In the genomic region with DNA sequence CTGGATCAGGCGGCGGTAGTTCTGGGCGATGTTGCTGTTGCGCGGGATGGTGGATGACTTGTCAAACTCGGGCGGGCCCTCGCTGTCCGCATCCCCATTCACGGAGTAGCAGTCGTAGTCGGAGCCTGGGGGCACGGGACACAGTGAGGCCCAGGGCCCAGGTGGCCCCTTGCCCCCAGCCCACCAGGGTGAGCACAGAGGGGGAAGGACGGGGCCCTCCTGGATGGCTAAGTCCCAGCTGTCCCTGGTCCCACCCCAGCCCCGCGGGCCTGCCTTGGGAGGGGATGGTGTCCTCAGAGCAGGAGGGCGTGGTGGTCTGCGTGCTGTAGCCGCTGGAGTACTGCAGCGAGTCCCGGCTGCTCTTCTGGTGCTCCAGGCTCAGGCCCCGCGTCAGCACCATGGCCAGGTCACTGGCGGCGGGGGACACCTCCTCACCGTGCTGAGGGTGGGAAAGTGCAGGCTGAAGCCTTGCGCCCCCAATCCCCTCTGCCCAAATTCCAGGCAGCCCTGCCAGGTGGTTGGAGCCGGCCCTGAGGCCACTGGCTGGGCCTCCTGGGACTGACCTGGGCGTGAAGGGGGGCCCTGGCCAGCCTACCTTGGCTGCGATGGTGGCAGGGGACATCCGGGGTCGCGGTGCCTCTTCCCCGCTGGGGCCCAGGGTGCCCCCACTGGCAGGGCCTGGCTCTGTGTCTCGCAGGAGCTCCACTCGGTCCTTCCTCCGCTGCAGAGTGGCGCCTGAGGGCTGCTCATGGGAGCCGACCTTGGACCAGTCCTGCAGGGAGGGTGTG, we compare ENCODE assay signal across 25 cellular contexts. TPM values are rescaled to one million over a fixed set of nuclear protein-coding genes. Genes with fewer than 3 reads are reported as not detected.
DNase-seq lines count a peak whose midpoint lies in the region; ATAC-seq and TF ChIP-seq lines count a peak whose summit lies in the region.
"Had no signal": no experiment of that assay in that cellular context is flagged by ENCODE, and none has a peak within 500 bp of the region (broad histone marks: within the 10 kb centered on the region; RNA-seq: fewer than 3 reads in every experiment).

No MANE protein-coding gene starts in this region.

- TF ChIP-seq RAD21 in Ishikawa (IDR thresholded peaks at IDR 0.05; ENCODE audit: low read depth) (no peak), neural cell (conservative IDR thresholded peaks at IDR 0.05) (no peak)

- H3K9me2 ChIP-seq in neural cell (ENCODE audit: insufficient read depth, low read length), result no peaks in the 10 kb centered on the region

- no peaks in the 10 kb centered on the region for H3K36me3 ChIP-seq in neural cell (ENCODE audit: insufficient read depth, low read length)

- H4K20me1 ChIP-seq in neural cell (ENCODE audit: insufficient read depth), result no peaks in the 10 kb centered on the region

- no peaks in the 10 kb centered on the region for H3F3A ChIP-seq in neural cell (ENCODE audit: insufficient read depth, low read length, poor library complexity, severe bottlenecking)

- H2AFZ ChIP-seq in neural cell (ENCODE audit: low read depth, low read length), result no peak overlapping the region

- no peak overlapping the region for H3K4me3 ChIP-seq in neural cell (ENCODE audit: low read length)
- H3K4me3 ChIP-seq: esophagus muscularis mucosa, lung, SJSA1, skin epidermis, vagina had no signal

- no peak overlapping the region for H3K27ac ChIP-seq in neural cell (ENCODE audit: low read length)
- H3K27ac ChIP-seq: neutrophil, SJSA1, skin epidermis, vagina had no signal

- ATAC-seq in esophagus mucosa, result peak; percentile 2
- ATAC-seq: Panc1 had no signal

- no peak overlapping the region for H3K9ac ChIP-seq in neural cell (ENCODE audit: low read length)

- TF ChIP-seq CTCF in neural cell (IDR thresholded peaks at IDR 0.05; ENCODE audit: poor library complexity, severe bottlenecking), result no peak

- H3K79me2 ChIP-seq in neural cell (replicated peaks; ENCODE audit: insufficient read depth, low read length), result no peaks in the 10 kb centered on the region

- peak; percentile 9 for DNase-seq in AG20443 (ENCODE audit: low spot score)
- no peak for DNase-seq in NCI-H82 treated with DMSO at 0.1 percent for 48 hours (lab: John Stamatoyannopoulos, UW; ENCODE audit: unreplicated experiment)
- DNase-seq in activated CD4-positive, alpha-beta T cell treated with anti-CD3 and anti-CD28 coated beads, Interleukin-2, amount 50 U/mL, for 4 hours, result no peak
- no peak for DNase-seq in activated CD8-positive, alpha-beta memory T cell treated with anti-CD3 and anti-CD28 coated beads, Interleukin-2, amount 50 U/mL, for 4 hours
- no peak for DNase-seq in mucosa of gallbladder (ENCODE audit: low spot score)
- DNase-seq: activated gamma-delta T cell treated with Interleukin-2 at 50 U/mL for 16 hours; activated T-cell treated with anti-CD3 and anti-CD28 coated beads, Interleukin-2, amount 50 U/mL, for 1 hour; C1 segment of cervical spinal cord; effector CD8-positive, alpha-beta T cell; foreskin melanocyte; HFFc6; NCI-H1694; NCI-H510A treated with DMSO at 0.1 percent for 48 hours; stimulated activated CD4-positive, alpha-beta T cell treated with anti-CD3 and anti-CD28 coated beads, Interleukin-1b, Interleukin-23, amount 100 ng/mL, for 48 hours had no signal

- H3K27me3 ChIP-seq in neural cell (ENCODE audit: insufficient read depth, low read depth, low read length), result no peaks in the 10 kb centered on the region
- H3K27me3 ChIP-seq: esophagus muscularis mucosa, neutrophil, SJSA1, vagina had no signal

- peaks cover 3% of the 10 kb centered on the region for H3K9me3 ChIP-seq in neural cell (ENCODE audit: low read length)
- H3K9me3 ChIP-seq: esophagus muscularis mucosa, neutrophil, SJSA1, vagina had no signal

- no peak overlapping the region for H3K4me2 ChIP-seq in neural cell (ENCODE audit: low read length)

- no peak for TF ChIP-seq EP300 in Ishikawa (IDR thresholded peaks at IDR 0.05; ENCODE audit: borderline replicate concordance)
- no peak for TF ChIP-seq EP300 in neural cell (conservative IDR thresholded peaks at IDR 0.05; ENCODE audit: poor library complexity, severe bottlenecking)

TF ChIP-seq in Ishikawa, 13 proteins besides CTCF, POLR2A, EP300 and RAD21:
- TF ChIP-seq, protein P1, sequence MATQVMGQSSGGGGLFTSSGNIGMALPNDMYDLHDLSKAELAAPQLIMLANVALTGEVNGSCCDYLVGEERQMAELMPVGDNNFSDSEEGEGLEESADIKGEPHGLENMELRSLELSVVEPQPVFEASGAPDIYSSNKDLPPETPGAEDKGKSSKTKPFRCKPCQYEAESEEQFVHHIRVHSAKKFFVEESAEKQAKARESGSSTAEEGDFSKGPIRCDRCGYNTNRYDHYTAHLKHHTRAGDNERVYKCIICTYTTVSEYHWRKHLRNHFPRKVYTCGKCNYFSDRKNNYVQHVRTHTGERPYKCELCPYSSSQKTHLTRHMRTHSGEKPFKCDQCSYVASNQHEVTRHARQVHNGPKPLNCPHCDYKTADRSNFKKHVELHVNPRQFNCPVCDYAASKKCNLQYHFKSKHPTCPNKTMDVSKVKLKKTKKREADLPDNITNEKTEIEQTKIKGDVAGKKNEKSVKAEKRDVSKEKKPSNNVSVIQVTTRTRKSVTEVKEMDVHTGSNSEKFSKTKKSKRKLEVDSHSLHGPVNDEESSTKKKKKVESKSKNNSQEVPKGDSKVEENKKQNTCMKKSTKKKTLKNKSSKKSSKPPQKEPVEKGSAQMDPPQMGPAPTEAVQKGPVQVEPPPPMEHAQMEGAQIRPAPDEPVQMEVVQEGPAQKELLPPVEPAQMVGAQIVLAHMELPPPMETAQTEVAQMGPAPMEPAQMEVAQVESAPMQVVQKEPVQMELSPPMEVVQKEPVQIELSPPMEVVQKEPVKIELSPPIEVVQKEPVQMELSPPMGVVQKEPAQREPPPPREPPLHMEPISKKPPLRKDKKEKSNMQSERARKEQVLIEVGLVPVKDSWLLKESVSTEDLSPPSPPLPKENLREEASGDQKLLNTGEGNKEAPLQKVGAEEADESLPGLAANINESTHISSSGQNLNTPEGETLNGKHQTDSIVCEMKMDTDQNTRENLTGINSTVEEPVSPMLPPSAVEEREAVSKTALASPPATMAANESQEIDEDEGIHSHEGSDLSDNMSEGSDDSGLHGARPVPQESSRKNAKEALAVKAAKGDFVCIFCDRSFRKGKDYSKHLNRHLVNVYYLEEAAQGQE (IDR thresholded peaks at IDR 0.05; ENCODE audit: low read depth), result peak; percentile 68
- TF ChIP-seq, protein P2, sequence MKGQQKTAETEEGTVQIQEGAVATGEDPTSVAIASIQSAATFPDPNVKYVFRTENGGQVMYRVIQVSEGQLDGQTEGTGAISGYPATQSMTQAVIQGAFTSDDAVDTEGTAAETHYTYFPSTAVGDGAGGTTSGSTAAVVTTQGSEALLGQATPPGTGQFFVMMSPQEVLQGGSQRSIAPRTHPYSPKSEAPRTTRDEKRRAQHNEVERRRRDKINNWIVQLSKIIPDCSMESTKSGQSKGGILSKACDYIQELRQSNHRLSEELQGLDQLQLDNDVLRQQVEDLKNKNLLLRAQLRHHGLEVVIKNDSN (IDR thresholded peaks at IDR 0.05), result no peak

TF ChIP-seq in neural cell, 6 proteins besides CTCF, POLR2A, EP300 and RAD21:
- TF ChIP-seq, protein P1 (IDR thresholded peaks at IDR 0.05; ENCODE audit: borderline replicate concordance), result no peak
- TF ChIP-seq EZH2 (IDR thresholded peaks at IDR 0.05; ENCODE audit: borderline replicate concordance, insufficient read depth, low read length, poor library complexity, severe bottlenecking) (no peak), TAF1 (IDR thresholded peaks at IDR 0.05; ENCODE audit: low read depth) (no peak), POLR2AphosphoS5 (IDR thresholded peaks at IDR 0.05) (peak; percentile 2)
TF ChIP-seq in neural cell: peak in this region for 1.

RNA-seq across cellular contexts. Expression of a gene that starts 18.2 kb away (rescaled TPM):
- total RNA-seq in esophagus mucosa (7.9 TPM), mucosa of gallbladder (3.5 TPM)
- 3.0 TPM in 1 of 2 replicates, not detected in the other for polyA plus RNA-seq in neural cell
- polyA minus RNA-seq in neural cell, result not detected in 2 replicates
- total RNA-seq: HT1080 had no signal

RNA-seq across cellular contexts. Expression of a gene that starts 21.3 kb away (rescaled TPM):
- total RNA-seq in esophagus mucosa (32.8 TPM), mucosa of gallbladder (113 TPM)
- 20.4 and 22.4 TPM in 2 replicates for polyA plus RNA-seq in neural cell
- 42.6 and 55.5 TPM in 2 replicates for polyA minus RNA-seq in neural cell
